ENCODE assay signal across 7 cellular contexts in the genomic region with DNA sequence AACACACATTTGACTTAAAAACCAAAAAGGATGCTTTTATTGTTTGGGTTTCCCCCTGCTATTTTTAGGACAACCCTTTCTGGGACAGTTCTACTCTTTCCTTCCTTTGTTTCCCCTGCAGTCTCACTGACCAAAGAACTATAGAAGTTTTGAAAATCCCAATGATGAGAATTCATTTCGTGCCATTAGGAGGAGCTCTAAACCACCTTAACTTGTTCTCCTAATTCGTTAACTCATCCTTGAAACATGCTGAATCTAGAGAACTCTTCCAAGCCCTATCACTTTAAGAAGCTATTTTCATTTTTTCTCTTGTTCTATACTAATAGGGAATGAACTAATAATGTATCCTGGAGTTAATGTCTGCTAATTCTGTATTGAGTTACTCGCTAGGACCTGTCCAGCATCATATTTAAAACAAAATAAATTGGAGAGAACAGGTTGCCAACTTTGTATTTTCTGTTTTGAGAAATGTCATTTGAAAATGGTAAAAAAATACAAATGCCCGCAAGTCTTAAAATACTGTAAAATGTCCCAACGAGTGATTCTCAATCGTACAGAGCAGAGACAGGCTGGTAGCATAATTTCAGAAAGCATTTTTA.
A peak's percentile ranks its signal among the peaks of the same experiment; 100 is the strongest.
DNase-seq lines count a peak whose midpoint lies in the region; ATAC-seq and TF ChIP-seq lines count a peak whose summit lies in the region.

No MANE protein-coding gene starts in this region.

- no peak for TF ChIP-seq EP300 in ovary (IDR thresholded peaks at IDR 0.05)

- intact Hi-C loops in ovary (cut with DNase I), result loop anchor here in 2 of 4 donors (2.0 to 5.0 kb wide), 2 partner anchors 280 kb away; no protein-coding TSS in a partner anchor

- no peaks in the 10 kb centered on the region for H3K27me3 ChIP-seq in ovary

- TF ChIP-seq CTCF in LNCAP (IDR thresholded peaks at IDR 0.05), result peak; percentile 42
- peak; percentile 60 for TF ChIP-seq CTCF in foreskin fibroblast (IDR thresholded peaks at IDR 0.05; ENCODE audit: low read depth, low read length)
- TF ChIP-seq CTCF in ovary (IDR thresholded peaks at IDR 0.05), result peak; percentile 50 to 75 (median 54)

- H3K4me1 Mint-ChIP-seq in T-helper 17 cell, result peaks cover 5% of the 10 kb centered on the region

- H3K4me3 ChIP-seq in foreskin fibroblast (ENCODE audit: low read depth in 1 of 2, low read length in 2 of 2) (no peak overlapping the region), ovary (no peak overlapping the region)

- no peak overlapping the region for H3K27ac ChIP-seq in ovary

- WGBS in ovary, 3 donors, result 42 to 48% (median 42%) methylated on average over 6 of the region's 6 CpGs

- H3K36me3 ChIP-seq in ovary, result no peaks in the 10 kb centered on the region

- peak; percentile 80 for DNase-seq in GM03348 (ENCODE audit: low spot score)
- DNase-seq in T-helper 17 cell, result no peak
- peak; percentile 29 to 71 for DNase-seq in foreskin fibroblast
- DNase-seq in ovary, result no peak
- DNase-seq in activated CD4-positive, alpha-beta T cell treated with anti-CD3 and anti-CD28 coated beads for 4 hours, result no peak

- no peaks in the 10 kb centered on the region for H3K27me3 Mint-ChIP-seq in T-helper 17 cell

- no peak for TF ChIP-seq POLR2A in ovary (IDR thresholded peaks at IDR 0.05)

- H3K4me1 ChIP-seq in ovary (ENCODE audit: insufficient read depth), result no peaks in the 10 kb centered on the region

- peak overlapping the region; percentile 77 for H3K27ac Mint-ChIP-seq in T-helper 17 cell

- peaks cover 4% of the 10 kb centered on the region for H3K36me3 Mint-ChIP-seq in T-helper 17 cell (ENCODE audit: low read depth)

- no peak overlapping the region for H3K4me3 Mint-ChIP-seq in T-helper 17 cell

- H3K9me3 ChIP-seq in T-helper 17 cell (ENCODE audit: control insufficient read depth, low read length, poor library complexity, severe bottlenecking), result no peaks in the 10 kb centered on the region
- H3K9me3 ChIP-seq in ovary, result no peaks in the 10 kb centered on the region

- ATAC-seq in T-helper 17 cell (peak; percentile 62), GM19328 (IDR thresholded peaks at IDR 0.05; ENCODE audit: unreplicated experiment) (no peak)

Comparison
In these comparisons a context has a peak if more than half of its experiments do, and no peak if none do; other contexts are left out.
1. DNase-seq: peak in GM03348 (single experiment) and foreskin fibroblast (2 of 2); none in T-helper 17 cell (0 of 3), ovary (0 of 5) and activated CD4-positive, alpha-beta T cell treated with anti-CD3 and anti-CD28 coated beads for 4 hours (0 of 2).
2. Peak in every context shown above with its lines, with median percentiles within 50 percentile points of each other: CTCF ChIP-seq.